Comparison of ENCODE assay signal across 21 cellular contexts in genomic region chr11:30329150-30329940, GRCh38. TPM values are rescaled to one million over a fixed set of nuclear protein-coding genes. Genes with fewer than 3 reads are reported as not detected.
DNase-seq lines count a peak whose midpoint lies in the region; ATAC-seq, FAIRE-seq and TF ChIP-seq lines count a peak whose summit lies in the region.
"Had no signal": no experiment of that assay in that cellular context is flagged by ENCODE, and none has a peak within 500 bp of the region (broad histone marks: within the 10 kb centered on the region; RNA-seq: fewer than 3 reads in every experiment).

No MANE protein-coding gene starts in this region.

- H3K9me3 Mint-ChIP-seq in activated naive CD8-positive, alpha-beta T cell (ENCODE audit: low read depth): no peaks in the 10 kb centered on the region

- H3K27ac ChIP-seq in DOHH2 (ENCODE audit: low read depth, low read length): no peak overlapping the region
- no peak overlapping the region for H3K27ac ChIP-seq in HepG2 (ENCODE audit: extremely low read length, insufficient read depth, low read length)
- no peak overlapping the region for H3K27ac ChIP-seq in testis
- H3K27ac ChIP-seq: breast epithelium, neutrophil had no signal

- H3K9ac ChIP-seq in HepG2 (ENCODE audit: insufficient read depth, low read depth, low read length): no peak overlapping the region

- FAIRE-seq in HepG2 (lab: Jason Lieb, UNC): no peak
- FAIRE-seq: GM18507, GM19239 had no signal

- ATAC-seq in HepG2: no peak
- ATAC-seq: right cardiac atrium had no signal

- DNase-seq in CD1c-positive myeloid dendritic cell (ENCODE audit: extremely low spot score) (peak; percentile 22), HepG2 (ENCODE audit: low spot score) (no peak), testis (no peak), UCSD-AML1 (lab: John Stamatoyannopoulos, UW; ENCODE audit: unreplicated experiment) (no peak), NCI-H1092 (lab: John Stamatoyannopoulos, UW) (no peak), GM13977 (ENCODE audit: low spot score) (no peak)
- DNase-seq: activated CD8-positive, alpha-beta memory T cell treated with anti-CD3 and anti-CD28 coated beads for 24 hours; activated naive CD4-positive, alpha-beta T cell treated with Interleukin-2 at 50 U/mL for 16 hours; hippocampal formation; kidney glomerular epithelial cell; midbrain; NCI-H2081 treated with DMSO at 0.1 percent for 48 hours; NCI-H524 treated with DMSO at 0.1 percent for 48 hours; right cardiac atrium; stimulated activated CD4-positive, alpha-beta T cell treated with anti-CD3 and anti-CD28 coated beads, Interleukin-1b, Interleukin-23, amount 100 ng/mL, for 48 hours had no signal

- H3K79me2 ChIP-seq in DOHH2 (ENCODE audit: control insufficient read depth, low read length) (peaks cover 92% of the 10 kb centered on the region), HepG2 (ENCODE audit: insufficient read depth, low read length) (peaks cover 24% of the 10 kb centered on the region)

- peaks cover 39% of the 10 kb centered on the region for H3K4me1 ChIP-seq in DOHH2 (ENCODE audit: control insufficient read depth, low read length)
- peaks cover 30% of the 10 kb centered on the region for H3K4me1 ChIP-seq in HepG2 (ENCODE audit: insufficient read depth, low read length)
- H3K4me1 ChIP-seq in testis: peaks cover 8% of the 10 kb centered on the region

- H3K27me3 ChIP-seq in DOHH2 (ENCODE audit: control insufficient read depth, low read length): no peaks in the 10 kb centered on the region
- no peaks in the 10 kb centered on the region for H3K27me3 ChIP-seq in HepG2 (ENCODE audit: control insufficient read depth in 1 of 2, insufficient read depth in 2 of 2, low read length in 2 of 2)
- H3K27me3 ChIP-seq in testis: no peaks in the 10 kb centered on the region
- H3K27me3 ChIP-seq: breast epithelium, neutrophil had no signal

- H3K36me3 ChIP-seq in DOHH2 (ENCODE audit: control insufficient read depth, low read length): peaks cover 90% of the 10 kb centered on the region
- H3K36me3 ChIP-seq in HepG2 (replicated peaks in 1 of 2; ENCODE audit: control insufficient read depth in 1 of 2, insufficient read depth in 2 of 2, low read length in 2 of 2): peaks cover 0 to 13% of the 10 kb centered on the region in 2 experiments; a peak in 3 of 5 replicates
- H3K36me3 ChIP-seq in testis (ENCODE audit: low read depth, missing control alignments): no peaks in the 10 kb centered on the region
- H3K36me3 ChIP-seq: breast epithelium had no signal

- H3K4me2 ChIP-seq in DOHH2 (ENCODE audit: low read length) (peak overlapping the region; percentile 32), HepG2 (ENCODE audit: low read depth, low read length) (no peak overlapping the region)

- no peak for TF ChIP-seq RAD21 in HepG2 (CRISPR knock-in tag; IDR thresholded peaks at IDR 0.05)

- WGBS in HepG2 (ENCODE audit: low lambda C conversion rate): 72% methylated on average over 4 of the region's 4 CpGs
- 82 to 91% methylated on average over 4 of the region's 4 CpGs for WGBS in testis, 2 donors

- peak overlapping the region; percentile 50 for H3K27ac Mint-ChIP-seq in activated naive CD8-positive, alpha-beta T cell

- no peak for TF ChIP-seq CTCF in DOHH2 (IDR thresholded peaks at IDR 0.05; ENCODE audit: low read depth, low read length, poor library complexity, severe bottlenecking)
- TF ChIP-seq CTCF in HepG2 (CRISPR knock-in tag; IDR thresholded peaks at IDR 0.05): no peak
- TF ChIP-seq CTCF in testis (IDR thresholded peaks at IDR 0.05): no peak
- no peak for TF ChIP-seq CTCF in GM13977 (IDR thresholded peaks at IDR 0.05; ENCODE audit: extremely low read depth, insufficient read depth, missing control alignments)

- H3K4me3 Mint-ChIP-seq in activated naive CD8-positive, alpha-beta T cell: peak overlapping the region; percentile 54

- in situ Hi-C loops in HepG2 (cut with HindIII; ENCODE audit: extremely low pct_ligation_motif_present, low pct_unique_long_range_greater_than_20kb) (loop anchor here (10.0 kb wide), 1 partner anchor 195 kb away; no protein-coding TSS in a partner anchor), GM13977 (cut with MboI; ENCODE audit: low pct_unique_long_range_greater_than_20kb, low sequenced_read_pairs, unreplicated experiment) (no loop called here)

- POLR2A ChIA-PET in HepG2 (lab: Yijun Ruan, JAX): no interaction called here

- peaks cover 4% of the 10 kb centered on the region for H3K36me3 Mint-ChIP-seq in activated naive CD8-positive, alpha-beta T cell

- H3K9me2 ChIP-seq in DOHH2 (replicated peaks; ENCODE audit: control insufficient read depth, low read length): no peaks in the 10 kb centered on the region

- H3K9me3 ChIP-seq in DOHH2 (ENCODE audit: control insufficient read depth, insufficient read depth, low read length): no peaks in the 10 kb centered on the region
- H3K9me3 ChIP-seq in HepG2 (ENCODE audit: low read length): no peaks in the 10 kb centered on the region
- no peaks in the 10 kb centered on the region for H3K9me3 ChIP-seq in testis
- H3K9me3 ChIP-seq: breast epithelium, neutrophil had no signal

- no peak overlapping the region for H3K4me3 ChIP-seq in DOHH2 (ENCODE audit: low read length)
- no peak overlapping the region for H3K4me3 ChIP-seq in HepG2 (replicated peaks in 1 of 3; ENCODE audit: insufficient read depth in 1 of 3, low read depth in 2 of 3, low read length in 3 of 3)
- no peak overlapping the region for H3K4me3 ChIP-seq in testis
- H3K4me3 ChIP-seq: breast epithelium had no signal

- no peak for TF ChIP-seq EP300 in HepG2 (IDR thresholded peaks at IDR 0.05; ENCODE audit: low read depth in 2 of 2, low read length in 2 of 2)
- TF ChIP-seq EP300 in HepG2 (CRISPR knock-in tag; IDR thresholded peaks at IDR 0.05; ENCODE audit: borderline replicate concordance): no peak

- 0 out of 2 replicates have a peak, but pooled peaks cover 2% of the 10 kb centered on the region for H3F3A ChIP-seq in DOHH2 (ENCODE audit: control insufficient read depth, insufficient read depth)

- no peaks in the 10 kb centered on the region for H3K27me3 Mint-ChIP-seq in activated naive CD8-positive, alpha-beta T cell

- no TSS peak for BruUV-seq in HepG2 (replicated peaks; lab: Mats Ljungman, UMichigan)

- intact Hi-C loops in HepG2 (cut with micrococcal nuclease; ENCODE audit: unreplicated experiment) (no loop called here), testis (cut with DNase I; ENCODE audit: low total_unique reads) (no loop called here)

- peaks cover 11% of the 10 kb centered on the region for H4K20me1 ChIP-seq in DOHH2 (ENCODE audit: control insufficient read depth, insufficient read depth, low read depth, low read length)
- H4K20me1 ChIP-seq in HepG2 (ENCODE audit: insufficient read depth, low read length): no peaks in the 10 kb centered on the region; the same call in 1 of the 2 replicates

- CTCF ChIA-PET in HepG2 (lab: Yijun Ruan, JAX; ENCODE audit: low intra/inter-chr PET ratio, low total read pairs): no interaction called here

- peaks cover 72% of the 10 kb centered on the region for H3K4me1 Mint-ChIP-seq in activated naive CD8-positive, alpha-beta T cell (ENCODE audit: low read depth)

- H2AFZ ChIP-seq in HepG2 (ENCODE audit: low read length): no peak overlapping the region

- TF ChIP-seq POLR2A in HepG2 (IDR thresholded peaks at IDR 0.05; ENCODE audit: insufficient read depth in 1 of 2, low read depth in 2 of 2, low read length in 2 of 2) (no peak), testis (IDR thresholded peaks at IDR 0.05) (no peak)

TF ChIP-seq in HepG2, 621 proteins besides CTCF, POLR2A, EP300 and RAD21 (continues in another document):
- TF ChIP-seq ZNF3 (CRISPR knock-in tag; IDR thresholded peaks at IDR 0.05): no peak
- TF ChIP-seq ZNF557 (CRISPR knock-in tag; IDR thresholded peaks at IDR 0.05): no peak
- TF ChIP-seq TBX3 (IDR thresholded peaks at IDR 0.05; ENCODE audit: borderline replicate concordance): peak; percentile 22; the same call in 1 of the 2 replicates
- TF ChIP-seq ZFP1 (CRISPR knock-in tag; IDR thresholded peaks at IDR 0.05): no peak
- no peak for TF ChIP-seq NFE2L1 (CRISPR knock-in tag; IDR thresholded peaks at IDR 0.05; ENCODE audit: borderline replicate concordance)

RNA-seq across cellular contexts. Expression of gene ARL14EP, which starts 6.4 kb away (rescaled TPM):
- 15.4 and 21.7 TPM in 2 replicates for total RNA-seq in HepG2 (2016; rRNA removed; fragmentation: Illumina TruSeq; extraction: Trizol)
- 3.4 and 5.8 TPM in 2 replicates for total RNA-seq in HepG2 (2016; cell fraction: cytosol; rRNA removed; fragmentation: Illumina TruSeq; extraction: Trizol; ENCODE audit: low read depth)
- total RNA-seq in HepG2 (2016; cell fraction: insoluble cytoplasmic fraction; rRNA removed; fragmentation: Illumina TruSeq; extraction: Trizol): 14.6 and 19.6 TPM in 2 replicates
- total RNA-seq in HepG2 (2016; cell fraction: membrane; rRNA removed; fragmentation: Illumina TruSeq; extraction: Trizol): 7.0 and 8.7 TPM in 2 replicates
- 22.2 and 25.8 TPM in 2 replicates for total RNA-seq in HepG2 (2016; cell fraction: nucleus; rRNA removed; fragmentation: Illumina TruSeq; extraction: Trizol)
- polyA plus RNA-seq in HepG2 (2011; rRNA removed): 9.8 and 11.4 TPM in 2 replicates
- 3.4 and 5.6 TPM in 2 replicates for polyA plus RNA-seq in HepG2 (2011; cell fraction: cytosol; rRNA removed)
- polyA plus RNA-seq in HepG2 (2011; cell fraction: nucleus; rRNA removed): 3.6 and 8.6 TPM in 2 replicates
- polyA plus RNA-seq in HepG2 (2012): 7.5 and 10.8 TPM in 2 replicates
- polyA plus RNA-seq in HepG2 (2016; cell fraction: cytosol; fragmentation: Illumina TruSeq; extraction: Trizol; ENCODE audit: low read depth): 2.1 and 4.0 TPM in 2 replicates
- polyA plus RNA-seq in HepG2 (2016; cell fraction: insoluble cytoplasmic fraction; fragmentation: Illumina TruSeq; extraction: Trizol; ENCODE audit: low read depth): 21.9 and 27.8 TPM in 2 replicates
- 3.0 and 3.5 TPM in 2 replicates for polyA plus RNA-seq in HepG2 (2016; cell fraction: membrane; fragmentation: Illumina TruSeq; extraction: Trizol; ENCODE audit: low read depth)
- polyA plus RNA-seq in HepG2 (2016; cell fraction: nucleus; fragmentation: Illumina TruSeq; extraction: Trizol; ENCODE audit: insufficient read depth, low read depth): 25.4 and 27.7 TPM in 2 replicates
- polyA minus RNA-seq in HepG2 (2011; rRNA and poly(A)+ RNA removed; ENCODE audit: low replicate concordance): 2.3 and 7.7 TPM in 2 replicates
- 3.9 and 6.4 TPM in 2 replicates for polyA minus RNA-seq in HepG2 (2011; cell fraction: cytosol; rRNA and poly(A)+ RNA removed)
- polyA minus RNA-seq in HepG2 (2011; cell fraction: nucleus; rRNA and poly(A)+ RNA removed): 23.8 and 28.6 TPM in 2 replicates
- total RNA-seq in testis: 10 to 100 TPM; 21.8 to 25.1 TPM
- polyA plus RNA-seq in testis (ENCODE audit: insufficient read depth, low read depth, low replicate concordance): 33.9 TPM
